In the genomic region with DNA sequence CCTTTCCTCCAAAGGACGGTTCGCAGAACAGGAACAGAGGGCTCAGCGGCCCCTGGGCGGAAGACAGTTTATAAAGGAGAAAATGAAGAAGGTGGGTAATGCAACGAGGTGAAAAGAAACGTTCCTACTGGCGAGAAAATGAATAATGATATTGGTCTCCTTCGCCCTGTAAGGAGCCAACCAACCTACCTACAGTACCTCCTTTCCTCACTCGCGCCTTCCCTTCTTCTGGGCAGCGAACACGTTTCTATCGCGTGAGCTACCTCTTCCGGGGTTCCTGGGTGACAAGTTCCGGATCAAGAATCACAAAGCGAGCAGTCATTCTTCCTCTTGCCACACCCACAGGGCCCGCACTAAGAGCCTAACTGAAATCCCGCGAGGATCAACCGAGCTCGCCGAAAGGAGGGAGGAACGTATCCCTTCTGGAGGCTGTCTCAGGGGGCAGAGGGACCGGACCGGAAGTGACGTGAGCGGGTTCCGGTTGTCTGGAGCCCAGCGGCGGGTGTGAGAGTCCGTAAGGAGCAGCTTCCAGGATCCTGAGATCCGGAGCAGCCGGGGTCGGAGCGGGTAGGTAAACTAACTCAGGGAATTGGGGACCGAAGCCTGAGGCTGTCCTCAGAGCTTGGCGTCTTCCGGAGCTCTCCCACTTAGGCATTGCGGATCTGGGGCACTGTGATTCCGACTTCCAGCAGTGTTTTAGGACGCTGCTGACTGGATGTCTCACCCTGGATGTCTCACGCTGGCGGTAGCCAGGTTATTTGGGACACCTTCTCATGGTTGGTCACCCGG, we compare ENCODE assay signal across 1 cellular context.
TF ChIP-seq lines count a peak whose summit lies in the region.

A gene (minus strand): TSS at position 249 of the 789 bp plus-strand sequence. CDS start 9,452 bp downstream, outside the sequence.
A gene (plus strand): TSS at position 473 of the 789 bp plus-strand sequence. CDS start 23,793 bp downstream, outside the sequence.

TF ChIP-seq in K562, 482 proteins besides CTCF, POLR2A, EP300 and RAD21 (continued from another document and continues in another):
- TF ChIP-seq NFXL1 (CRISPR knock-in tag; IDR thresholded peaks at IDR 0.05), result no peak
- no peak for TF ChIP-seq ZNF124 (CRISPR knock-in tag; IDR thresholded peaks at IDR 0.05)
- TF ChIP-seq, protein P1, sequence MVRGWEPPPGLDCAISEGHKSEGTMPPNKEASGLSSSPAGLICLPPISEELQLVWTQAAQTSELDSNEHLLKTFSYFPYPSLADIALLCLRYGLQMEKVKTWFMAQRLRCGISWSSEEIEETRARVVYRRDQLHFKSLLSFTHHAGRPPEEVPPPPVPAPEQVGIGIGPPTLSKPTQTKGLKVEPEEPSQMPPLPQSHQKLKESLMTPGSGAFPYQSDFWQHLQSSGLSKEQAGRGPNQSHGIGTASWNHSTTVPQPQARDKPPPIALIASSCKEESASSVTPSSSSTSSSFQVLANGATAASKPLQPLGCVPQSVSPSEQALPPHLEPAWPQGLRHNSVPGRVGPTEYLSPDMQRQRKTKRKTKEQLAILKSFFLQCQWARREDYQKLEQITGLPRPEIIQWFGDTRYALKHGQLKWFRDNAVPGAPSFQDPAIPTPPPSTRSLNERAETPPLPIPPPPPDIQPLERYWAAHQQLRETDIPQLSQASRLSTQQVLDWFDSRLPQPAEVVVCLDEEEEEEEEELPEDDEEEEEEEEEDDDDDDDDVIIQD (CRISPR knock-in tag; IDR thresholded peaks at IDR 0.05), result no peak
- TF ChIP-seq, protein P2, sequence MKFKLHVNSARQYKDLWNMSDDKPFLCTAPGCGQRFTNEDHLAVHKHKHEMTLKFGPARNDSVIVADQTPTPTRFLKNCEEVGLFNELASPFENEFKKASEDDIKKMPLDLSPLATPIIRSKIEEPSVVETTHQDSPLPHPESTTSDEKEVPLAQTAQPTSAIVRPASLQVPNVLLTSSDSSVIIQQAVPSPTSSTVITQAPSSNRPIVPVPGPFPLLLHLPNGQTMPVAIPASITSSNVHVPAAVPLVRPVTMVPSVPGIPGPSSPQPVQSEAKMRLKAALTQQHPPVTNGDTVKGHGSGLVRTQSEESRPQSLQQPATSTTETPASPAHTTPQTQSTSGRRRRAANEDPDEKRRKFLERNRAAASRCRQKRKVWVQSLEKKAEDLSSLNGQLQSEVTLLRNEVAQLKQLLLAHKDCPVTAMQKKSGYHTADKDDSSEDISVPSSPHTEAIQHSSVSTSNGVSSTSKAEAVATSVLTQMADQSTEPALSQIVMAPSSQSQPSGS (CRISPR knock-in tag; IDR thresholded peaks at IDR 0.05), result no peak
- TF ChIP-seq SRF (CRISPR knock-in tag; IDR thresholded peaks at IDR 0.05), result peak in 1 of 2 experiments; percentile 42; a peak in 1 of 4 replicates
- TF ChIP-seq, protein P3, sequence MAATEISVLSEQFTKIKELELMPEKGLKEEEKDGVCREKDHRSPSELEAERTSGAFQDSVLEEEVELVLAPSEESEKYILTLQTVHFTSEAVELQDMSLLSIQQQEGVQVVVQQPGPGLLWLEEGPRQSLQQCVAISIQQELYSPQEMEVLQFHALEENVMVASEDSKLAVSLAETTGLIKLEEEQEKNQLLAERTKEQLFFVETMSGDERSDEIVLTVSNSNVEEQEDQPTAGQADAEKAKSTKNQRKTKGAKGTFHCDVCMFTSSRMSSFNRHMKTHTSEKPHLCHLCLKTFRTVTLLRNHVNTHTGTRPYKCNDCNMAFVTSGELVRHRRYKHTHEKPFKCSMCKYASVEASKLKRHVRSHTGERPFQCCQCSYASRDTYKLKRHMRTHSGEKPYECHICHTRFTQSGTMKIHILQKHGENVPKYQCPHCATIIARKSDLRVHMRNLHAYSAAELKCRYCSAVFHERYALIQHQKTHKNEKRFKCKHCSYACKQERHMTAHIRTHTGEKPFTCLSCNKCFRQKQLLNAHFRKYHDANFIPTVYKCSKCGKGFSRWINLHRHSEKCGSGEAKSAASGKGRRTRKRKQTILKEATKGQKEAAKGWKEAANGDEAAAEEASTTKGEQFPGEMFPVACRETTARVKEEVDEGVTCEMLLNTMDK (IDR thresholded peaks at IDR 0.05; ENCODE audit: borderline replicate concordance, insufficient read depth, low read depth, low read length, poor library complexity, severe bottlenecking), result no peak
- TF ChIP-seq ZNF212 (CRISPR knock-in tag; IDR thresholded peaks at IDR 0.05), result no peak
- TF ChIP-seq MEIS2 (IDR thresholded peaks at IDR 0.05; ENCODE audit: partially characterized antibody), result peak; percentile 32
- peak; percentile 81 for TF ChIP-seq POLR2G (IDR thresholded peaks at IDR 0.05; ENCODE audit: low read depth, low read length)
- TF ChIP-seq, protein P4, sequence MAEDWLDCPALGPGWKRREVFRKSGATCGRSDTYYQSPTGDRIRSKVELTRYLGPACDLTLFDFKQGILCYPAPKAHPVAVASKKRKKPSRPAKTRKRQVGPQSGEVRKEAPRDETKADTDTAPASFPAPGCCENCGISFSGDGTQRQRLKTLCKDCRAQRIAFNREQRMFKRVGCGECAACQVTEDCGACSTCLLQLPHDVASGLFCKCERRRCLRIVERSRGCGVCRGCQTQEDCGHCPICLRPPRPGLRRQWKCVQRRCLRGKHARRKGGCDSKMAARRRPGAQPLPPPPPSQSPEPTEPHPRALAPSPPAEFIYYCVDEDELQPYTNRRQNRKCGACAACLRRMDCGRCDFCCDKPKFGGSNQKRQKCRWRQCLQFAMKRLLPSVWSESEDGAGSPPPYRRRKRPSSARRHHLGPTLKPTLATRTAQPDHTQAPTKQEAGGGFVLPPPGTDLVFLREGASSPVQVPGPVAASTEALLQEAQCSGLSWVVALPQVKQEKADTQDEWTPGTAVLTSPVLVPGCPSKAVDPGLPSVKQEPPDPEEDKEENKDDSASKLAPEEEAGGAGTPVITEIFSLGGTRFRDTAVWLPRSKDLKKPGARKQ (CRISPR knock-in tag; IDR thresholded peaks at IDR 0.05), result no peak
- peak; percentile 92 for TF ChIP-seq ETV1 (tag; conservative IDR thresholded peaks at IDR 0.05; ENCODE audit: low read depth)
- no peak for TF ChIP-seq BRCA1 (IDR thresholded peaks at IDR 0.05)
- no peak for TF ChIP-seq BRCA1 (CRISPR knock-in tag; IDR thresholded peaks at IDR 0.05)
- peak; percentile 30 to 68; a peak in 2 of 4 replicates for TF ChIP-seq MAZ (CRISPR knock-in tag; conservative IDR thresholded peaks at IDR 0.05 in 1 of 2, IDR thresholded peaks at IDR 0.05 in 1 of 2)
- peak; percentile 95 for TF ChIP-seq MXI1 (IDR thresholded peaks at IDR 0.05; ENCODE audit: low read depth, low read length)
- TF ChIP-seq SREBF1 (IDR thresholded peaks at IDR 0.05; ENCODE audit: borderline replicate concordance, low read depth, low read length), result peak; percentile 93
- TF ChIP-seq BCL6 (CRISPR knock-in tag; IDR thresholded peaks at IDR 0.05), result no peak
- TF ChIP-seq RBFOX2 (IDR thresholded peaks at IDR 0.05; ENCODE audit: low read depth, low read length), result peak; percentile 82
- peak; percentile 99 for TF ChIP-seq GABPA (tag; conservative IDR thresholded peaks at IDR 0.05; ENCODE audit: low read depth)
- TF ChIP-seq SIX5 (IDR thresholded peaks at IDR 0.05; ENCODE audit: borderline replicate concordance in 1 of 2, insufficient read depth in 1 of 2, low read depth in 1 of 2, low read length in 2 of 2), result 0 out of 4 replicates have a peak, but pooled peaks of 1 of the 2 experiments have one; percentile 4
- TF ChIP-seq FOXM1 (IDR thresholded peaks at IDR 0.05; ENCODE audit: low read depth), result no peak
- TF ChIP-seq FOXM1 (CRISPR knock-in tag; IDR thresholded peaks at IDR 0.05; ENCODE audit: low read depth), result 0 out of 2 replicates have a peak, but pooled peaks have one; percentile 28
- TF ChIP-seq, protein P5, sequence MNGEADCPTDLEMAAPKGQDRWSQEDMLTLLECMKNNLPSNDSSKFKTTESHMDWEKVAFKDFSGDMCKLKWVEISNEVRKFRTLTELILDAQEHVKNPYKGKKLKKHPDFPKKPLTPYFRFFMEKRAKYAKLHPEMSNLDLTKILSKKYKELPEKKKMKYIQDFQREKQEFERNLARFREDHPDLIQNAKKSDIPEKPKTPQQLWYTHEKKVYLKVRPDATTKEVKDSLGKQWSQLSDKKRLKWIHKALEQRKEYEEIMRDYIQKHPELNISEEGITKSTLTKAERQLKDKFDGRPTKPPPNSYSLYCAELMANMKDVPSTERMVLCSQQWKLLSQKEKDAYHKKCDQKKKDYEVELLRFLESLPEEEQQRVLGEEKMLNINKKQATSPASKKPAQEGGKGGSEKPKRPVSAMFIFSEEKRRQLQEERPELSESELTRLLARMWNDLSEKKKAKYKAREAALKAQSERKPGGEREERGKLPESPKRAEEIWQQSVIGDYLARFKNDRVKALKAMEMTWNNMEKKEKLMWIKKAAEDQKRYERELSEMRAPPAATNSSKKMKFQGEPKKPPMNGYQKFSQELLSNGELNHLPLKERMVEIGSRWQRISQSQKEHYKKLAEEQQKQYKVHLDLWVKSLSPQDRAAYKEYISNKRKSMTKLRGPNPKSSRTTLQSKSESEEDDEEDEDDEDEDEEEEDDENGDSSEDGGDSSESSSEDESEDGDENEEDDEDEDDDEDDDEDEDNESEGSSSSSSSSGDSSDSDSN (IDR thresholded peaks at IDR 0.05; ENCODE audit: borderline replicate concordance in 1 of 2, low read depth in 2 of 2, low read length in 2 of 2), result peak in 1 of 2 experiments; percentile 61; a peak in 1 of 4 replicates
- TF ChIP-seq, protein P6, sequence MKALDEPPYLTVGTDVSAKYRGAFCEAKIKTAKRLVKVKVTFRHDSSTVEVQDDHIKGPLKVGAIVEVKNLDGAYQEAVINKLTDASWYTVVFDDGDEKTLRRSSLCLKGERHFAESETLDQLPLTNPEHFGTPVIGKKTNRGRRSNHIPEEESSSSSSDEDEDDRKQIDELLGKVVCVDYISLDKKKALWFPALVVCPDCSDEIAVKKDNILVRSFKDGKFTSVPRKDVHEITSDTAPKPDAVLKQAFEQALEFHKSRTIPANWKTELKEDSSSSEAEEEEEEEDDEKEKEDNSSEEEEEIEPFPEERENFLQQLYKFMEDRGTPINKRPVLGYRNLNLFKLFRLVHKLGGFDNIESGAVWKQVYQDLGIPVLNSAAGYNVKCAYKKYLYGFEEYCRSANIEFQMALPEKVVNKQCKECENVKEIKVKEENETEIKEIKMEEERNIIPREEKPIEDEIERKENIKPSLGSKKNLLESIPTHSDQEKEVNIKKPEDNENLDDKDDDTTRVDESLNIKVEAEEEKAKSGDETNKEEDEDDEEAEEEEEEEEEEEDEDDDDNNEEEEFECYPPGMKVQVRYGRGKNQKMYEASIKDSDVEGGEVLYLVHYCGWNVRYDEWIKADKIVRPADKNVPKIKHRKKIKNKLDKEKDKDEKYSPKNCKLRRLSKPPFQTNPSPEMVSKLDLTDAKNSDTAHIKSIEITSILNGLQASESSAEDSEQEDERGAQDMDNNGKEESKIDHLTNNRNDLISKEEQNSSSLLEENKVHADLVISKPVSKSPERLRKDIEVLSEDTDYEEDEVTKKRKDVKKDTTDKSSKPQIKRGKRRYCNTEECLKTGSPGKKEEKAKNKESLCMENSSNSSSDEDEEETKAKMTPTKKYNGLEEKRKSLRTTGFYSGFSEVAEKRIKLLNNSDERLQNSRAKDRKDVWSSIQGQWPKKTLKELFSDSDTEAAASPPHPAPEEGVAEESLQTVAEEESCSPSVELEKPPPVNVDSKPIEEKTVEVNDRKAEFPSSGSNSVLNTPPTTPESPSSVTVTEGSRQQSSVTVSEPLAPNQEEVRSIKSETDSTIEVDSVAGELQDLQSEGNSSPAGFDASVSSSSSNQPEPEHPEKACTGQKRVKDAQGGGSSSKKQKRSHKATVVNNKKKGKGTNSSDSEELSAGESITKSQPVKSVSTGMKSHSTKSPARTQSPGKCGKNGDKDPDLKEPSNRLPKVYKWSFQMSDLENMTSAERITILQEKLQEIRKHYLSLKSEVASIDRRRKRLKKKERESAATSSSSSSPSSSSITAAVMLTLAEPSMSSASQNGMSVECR (CRISPR knock-in tag; IDR thresholded peaks at IDR 0.05), result peak; percentile 95
- TF ChIP-seq ZSCAN29 (IDR thresholded peaks at IDR 0.05), result 0 out of 2 replicates have a peak, but pooled peaks have one; percentile 27
- TF ChIP-seq SREBF2 (CRISPR knock-in tag; IDR thresholded peaks at IDR 0.05), result no peak
- TF ChIP-seq ARNT (IDR thresholded peaks at IDR 0.05), result peak in 1 of 2 experiments; percentile 52; a peak in 2 of 4 replicates
- TF ChIP-seq ESRRA (IDR thresholded peaks at IDR 0.05; ENCODE audit: borderline replicate concordance, low read depth), result peak; percentile 16; the same call in 1 of the 2 replicates
- TF ChIP-seq HDAC2 (IDR thresholded peaks at IDR 0.05), result peak; percentile 87
- no peak for TF ChIP-seq POU5F1 (IDR thresholded peaks at IDR 0.05; ENCODE audit: borderline replicate concordance, low read depth, low read length, partially characterized antibody)
- peak; percentile 52 to 63 for TF ChIP-seq NRF1 (conservative IDR thresholded peaks at IDR 0.05 in 1 of 2, IDR thresholded peaks at IDR 0.05 in 1 of 2)
- TF ChIP-seq CEBPB (tag; IDR thresholded peaks at IDR 0.05), result peak; percentile 61
- peak; percentile 99 for TF ChIP-seq MYC (IDR thresholded peaks at IDR 0.05; ENCODE audit: low read depth, low read length)
- TF ChIP-seq MYC (CRISPR knock-in tag; IDR thresholded peaks at IDR 0.05; ENCODE audit: borderline replicate concordance, low read depth), result peak; percentile 63; the same call in 1 of the 2 replicates
- TF ChIP-seq, protein P7, sequence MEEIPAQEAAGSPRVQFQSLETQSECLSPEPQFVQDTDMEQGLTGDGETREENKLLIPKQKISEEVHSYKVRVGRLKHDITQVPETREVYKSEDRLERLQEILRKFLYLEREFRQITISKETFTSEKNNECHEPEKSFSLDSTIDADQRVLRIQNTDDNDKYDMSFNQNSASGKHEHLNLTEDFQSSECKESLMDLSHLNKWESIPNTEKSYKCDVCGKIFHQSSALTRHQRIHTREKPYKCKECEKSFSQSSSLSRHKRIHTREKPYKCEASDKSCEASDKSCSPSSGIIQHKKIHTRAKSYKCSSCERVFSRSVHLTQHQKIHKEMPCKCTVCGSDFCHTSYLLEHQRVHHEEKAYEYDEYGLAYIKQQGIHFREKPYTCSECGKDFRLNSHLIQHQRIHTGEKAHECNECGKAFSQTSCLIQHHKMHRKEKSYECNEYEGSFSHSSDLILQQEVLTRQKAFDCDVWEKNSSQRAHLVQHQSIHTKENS (CRISPR knock-in tag; IDR thresholded peaks at IDR 0.05), result no peak
- TF ChIP-seq NFE2 (IDR thresholded peaks at IDR 0.05; ENCODE audit: low read depth), result peak; percentile 83
- TF ChIP-seq, protein P8, sequence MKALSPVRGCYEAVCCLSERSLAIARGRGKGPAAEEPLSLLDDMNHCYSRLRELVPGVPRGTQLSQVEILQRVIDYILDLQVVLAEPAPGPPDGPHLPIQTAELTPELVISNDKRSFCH (CRISPR knock-in tag; IDR thresholded peaks at IDR 0.05), result no peak
- TF ChIP-seq, protein P8 (tag; IDR thresholded peaks at IDR 0.05), result no peak; the same call in 1 of the 2 replicates
